9 cellular contexts compared by ENCODE assay signal in genomic region chr1:171295418-171295817, GRCh38. TPM values are rescaled to one million over a fixed set of nuclear protein-coding genes. Genes with fewer than 3 reads are reported as not detected.
"Had no signal": no experiment of that assay in that cellular context is flagged by ENCODE, and none has a peak within 500 bp of the region (broad histone marks: within the 10 kb centered on the region; RNA-seq: fewer than 3 reads in every experiment).

No MANE protein-coding gene starts in this region.

RNA-seq across cellular contexts. Expression of gene FMO1, which starts 47.1 kb away (rescaled TPM):
- total RNA-seq: activated CD4-positive, alpha-beta memory T cell treated with anti-CD3 and anti-CD28 coated beads for 36 hours; activated CD4-positive, alpha-beta T cell treated with anti-CD3 and anti-CD28 coated beads, Interleukin-2, amount 10 ng/mL, durations not matched to agents 7 days and 5 days; activated naive CD4-positive, alpha-beta T cell treated with anti-CD3 and anti-CD28 coated beads, Interleukin-2, amount 50 U/mL, for 72 hours; activated T-cell treated with anti-CD3 and anti-CD28 coated beads, Interleukin-2, amount 50 U/mL, for 4 hours; astrocyte; cardiac muscle cell; NCI-H460; PC-9; T-cell had no signal
